Comparison of ENCODE assay signal across 8 cellular contexts in genomic region chr12:1800646-1801284, GRCh38.
DNase-seq lines count a peak whose midpoint lies in the region; ATAC-seq and TF ChIP-seq lines count a peak whose summit lies in the region.

No MANE protein-coding gene starts in this region.

- ATAC-seq in GM18505 (IDR thresholded peaks at IDR 0.05; ENCODE audit: unreplicated experiment) (peak; percentile 31), HG02763 (IDR thresholded peaks at IDR 0.05; ENCODE audit: unreplicated experiment) (no peak)

- no peak for TF ChIP-seq POLR2A in GM18505 (IDR thresholded peaks at IDR 0.05; ENCODE audit: borderline replicate concordance, extremely low read depth, insufficient read depth, insufficient read length)

- DNase-seq in AG08396 (ENCODE audit: low spot score) = peak; percentile 60
- peak; percentile 58 for DNase-seq in OCI-M1 (lab: John Stamatoyannopoulos, UW)
- DNase-seq in iPS-NIHi11 (ENCODE audit: low spot score) = peak; percentile 52
- no peak for DNase-seq in middle frontal gyrus (ENCODE audit: extremely low spot score, low spot score)
- DNase-seq in DMS79 (lab: John Stamatoyannopoulos, UW) = no peak
- no peak for DNase-seq in AG20443 (ENCODE audit: low spot score)

Comparison
In these comparisons a context has a peak if more than half of its experiments do, and no peak if none do; other contexts are left out.
1. DNase-seq: peak in AG08396 (single experiment), OCI-M1 (single experiment) and iPS-NIHi11 (single experiment); none in middle frontal gyrus (single experiment), DMS79 (single experiment) and AG20443 (single experiment).